In the genomic region with DNA sequence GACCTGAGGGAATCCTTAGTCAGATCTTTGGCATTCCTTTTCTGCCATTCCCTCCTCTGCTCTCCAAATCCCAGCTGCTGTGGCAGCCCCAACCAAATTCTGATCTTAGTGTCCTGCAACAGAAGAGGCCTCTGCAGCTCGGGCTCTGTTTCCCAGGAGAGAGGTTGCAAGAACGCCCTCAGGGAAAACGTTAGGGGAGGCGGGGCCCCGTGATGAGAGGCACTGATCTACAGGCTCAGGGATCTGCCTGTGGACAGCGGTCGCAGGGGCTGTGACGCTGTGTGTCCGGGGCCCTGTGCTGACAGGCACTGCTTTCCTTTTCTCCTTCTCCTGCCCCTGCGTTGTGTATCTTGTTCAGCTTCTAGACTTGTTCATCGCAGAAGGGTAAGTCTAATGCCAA, we compare ENCODE assay signal across 22 cellular contexts. TPM values are rescaled to one million over a fixed set of nuclear protein-coding genes. Genes with fewer than 3 reads are reported as not detected.
A peak's percentile ranks its signal among the peaks of the same experiment; 100 is the strongest.
DNase-seq lines count a peak whose midpoint lies in the region; ATAC-seq, FAIRE-seq and TF ChIP-seq lines count a peak whose summit lies in the region.
"Had no signal": no experiment of that assay in that cellular context is flagged by ENCODE, and none has a peak within 500 bp of the region (broad histone marks: within the 10 kb centered on the region; RNA-seq: fewer than 3 reads in every experiment).

No MANE protein-coding gene starts in this region.

- H3K27me3 ChIP-seq in left ventricle myocardium inferior (ENCODE audit: low read depth) (peaks cover 13% of the 10 kb centered on the region), right cardiac atrium (ENCODE audit: control insufficient read depth, insufficient read depth) (no peaks in the 10 kb centered on the region), HepG2 (ENCODE audit: control insufficient read depth in 1 of 2, insufficient read depth in 2 of 2, low read length in 2 of 2) (peaks cover 6 to 48% of the 10 kb centered on the region in 2 experiments; a peak in 4 of 5 replicates), gastrocnemius medialis (no peaks in the 10 kb centered on the region)

- no peaks in the 10 kb centered on the region for H4K20me1 ChIP-seq in HepG2 (ENCODE audit: insufficient read depth, low read length)

- peak; percentile 4 for DNase-seq in left ventricle myocardium inferior
- DNase-seq in right cardiac atrium, result no peak
- DNase-seq in SK-MEL-5 (ENCODE audit: low read depth, low spot score), result peak; percentile 10
- DNase-seq in HepG2 (ENCODE audit: low spot score), result no peak
- DNase-seq in UCSD-AML1 (lab: John Stamatoyannopoulos, UW; ENCODE audit: unreplicated experiment), result no peak
- no peak for DNase-seq in activated CD4-positive, alpha-beta T cell treated with anti-CD3 and anti-CD28 coated beads for 1 hour
- DNase-seq in gastrocnemius medialis, result no peak
- DNase-seq in NCI-H146 (lab: John Stamatoyannopoulos, UW), result no peak
- DNase-seq: activated CD4-positive, alpha-beta T cell treated with anti-CD3 and anti-CD28 coated beads, Interleukin-2, amount 10 ng/mL, durations not matched to agents 24 days and 14 days; amniotic stem cell; DMS53; HCEC 1CT; hypothalamus; midbrain; NCI-H1092; NCI-H524; stimulated activated CD4-positive, alpha-beta T cell treated with anti-CD3 and anti-CD28 coated beads, Interleukin-4, amount 100 ng/mL, for 24 hours; T-cell had no signal

- POLR2A ChIA-PET in HepG2 (lab: Yijun Ruan, JAX), result no interaction called here

- H3K9me3 ChIP-seq in left ventricle myocardium inferior (replicated peaks) (peaks cover 5% of the 10 kb centered on the region), right cardiac atrium (ENCODE audit: control insufficient read depth, low read length) (no peaks in the 10 kb centered on the region), HepG2 (ENCODE audit: low read length) (no peaks in the 10 kb centered on the region), gastrocnemius medialis (no peaks in the 10 kb centered on the region)
- H3K9me3 ChIP-seq: psoas muscle, tibial artery had no signal

- no peak for FAIRE-seq in HepG2 (lab: Jason Lieb, UNC)
- FAIRE-seq: HTR-8/SVneo, TTC549 had no signal

- TF ChIP-seq POLR2A in HepG2 (IDR thresholded peaks at IDR 0.05; ENCODE audit: insufficient read depth in 1 of 2, low read depth in 2 of 2, low read length in 2 of 2), result no peak
- TF ChIP-seq POLR2A in gastrocnemius medialis (IDR thresholded peaks at IDR 0.05), result no peak

- CTCF ChIA-PET in HepG2 (lab: Yijun Ruan, JAX; ENCODE audit: low intra/inter-chr PET ratio, low total read pairs), result no interaction called here

- no peak for ATAC-seq in right cardiac atrium
- ATAC-seq in HepG2, result peak; percentile 39; the same call in 2 of the 3 replicates
- ATAC-seq in gastrocnemius medialis, result no peak
- ATAC-seq: psoas muscle, T-cell had no signal

- H3K79me2 ChIP-seq in HepG2 (ENCODE audit: insufficient read depth, low read length), result no peaks in the 10 kb centered on the region

- TF ChIP-seq EP300 in HepG2 (IDR thresholded peaks at IDR 0.05; ENCODE audit: low read depth in 2 of 2, low read length in 2 of 2) (no peak), HepG2 (CRISPR knock-in tag; IDR thresholded peaks at IDR 0.05; ENCODE audit: borderline replicate concordance) (no peak)

- H3K4me3 ChIP-seq in left ventricle myocardium inferior, result no peak overlapping the region
- no peak overlapping the region for H3K4me3 ChIP-seq in right cardiac atrium (ENCODE audit: low read length)
- no peak overlapping the region for H3K4me3 ChIP-seq in HepG2 (replicated peaks in 1 of 3; ENCODE audit: insufficient read depth in 1 of 3, low read depth in 2 of 3, low read length in 3 of 3)
- no peak overlapping the region for H3K4me3 ChIP-seq in gastrocnemius medialis
- H3K4me3 ChIP-seq: psoas muscle, tibial artery had no signal

- no peak for TF ChIP-seq RAD21 in HepG2 (CRISPR knock-in tag; IDR thresholded peaks at IDR 0.05)

- H2AFZ ChIP-seq in HepG2 (ENCODE audit: low read length), result no peak overlapping the region

- BruUV-seq in HepG2 (replicated peaks; lab: Mats Ljungman, UMichigan), result no TSS peak

- no peaks in the 10 kb centered on the region for H3K36me3 ChIP-seq in left ventricle myocardium inferior
- no peaks in the 10 kb centered on the region for H3K36me3 ChIP-seq in HepG2 (replicated peaks in 1 of 2; ENCODE audit: control insufficient read depth in 1 of 2, insufficient read depth in 2 of 2, low read length in 2 of 2)
- H3K36me3 ChIP-seq in gastrocnemius medialis, result no peaks in the 10 kb centered on the region
- H3K36me3 ChIP-seq: tibial artery had no signal

- no peak overlapping the region for H3K4me2 ChIP-seq in HepG2 (ENCODE audit: low read depth, low read length)

- H3K9ac ChIP-seq in HepG2 (ENCODE audit: insufficient read depth, low read depth, low read length), result no peak overlapping the region

- TF ChIP-seq CTCF in left ventricle myocardium inferior (IDR thresholded peaks at IDR 0.05; ENCODE audit: borderline replicate concordance) (no peak), HepG2 (CRISPR knock-in tag; IDR thresholded peaks at IDR 0.05) (no peak), gastrocnemius medialis (IDR thresholded peaks at IDR 0.05 in 4 of 5, conservative IDR thresholded peaks at IDR 0.05 in 1 of 5) (no peak)

- no peak overlapping the region for H3K27ac ChIP-seq in left ventricle myocardium inferior (replicated peaks)
- H3K27ac ChIP-seq in right cardiac atrium (ENCODE audit: low read length), result no peak overlapping the region
- H3K27ac ChIP-seq in HepG2 (ENCODE audit: extremely low read length, insufficient read depth, low read length), result no peak overlapping the region
- H3K27ac ChIP-seq in gastrocnemius medialis, result no peak overlapping the region
- H3K27ac ChIP-seq: psoas muscle, tibial artery had no signal

- H3K4me1 ChIP-seq in left ventricle myocardium inferior, result no peaks in the 10 kb centered on the region
- H3K4me1 ChIP-seq in right cardiac atrium (ENCODE audit: control insufficient read depth, insufficient read depth, low read length), result no peaks in the 10 kb centered on the region
- H3K4me1 ChIP-seq in HepG2 (ENCODE audit: insufficient read depth, low read length), result no peaks in the 10 kb centered on the region
- peaks cover 0 to 4% of the 10 kb centered on the region in 2 donors for H3K4me1 ChIP-seq in gastrocnemius medialis
- H3K4me1 ChIP-seq: psoas muscle, tibial artery had no signal

- in situ Hi-C loops in SK-MEL-5 (cut with HindIII; ENCODE audit: low pct_unique_long_range_greater_than_20kb, low sequenced_read_pairs) (no loop called here), HepG2 (cut with HindIII; ENCODE audit: extremely low pct_ligation_motif_present, low pct_unique_long_range_greater_than_20kb) (no loop called here), gastrocnemius medialis (cut with MboI; ENCODE audit: low sequenced_read_pairs in 4 of 4) (no loop called here)

- intact Hi-C loops in left ventricle myocardium inferior (cut with micrococcal nuclease), result no loop called here
- intact Hi-C loops in right cardiac atrium (cut with DNase I), result no loop called here
- intact Hi-C loops in HepG2 (cut with micrococcal nuclease; ENCODE audit: unreplicated experiment), result no loop called here
- intact Hi-C loops in gastrocnemius medialis (cut with DNase I; ENCODE audit: low total_unique reads), result no loop called here

- 61% methylated on average over 11 of the region's 11 CpGs for WGBS in right cardiac atrium
- WGBS in HepG2 (ENCODE audit: low lambda C conversion rate), result 19% methylated on average over 2 of the region's 11 CpGs

TF ChIP-seq in HepG2, 621 proteins besides CTCF, POLR2A, EP300 and RAD21 (continues in another document):
- TF ChIP-seq SUZ12 (IDR thresholded peaks at IDR 0.05; ENCODE audit: low read depth, low read length), result no peak

RNA-seq across cellular contexts. Expression of a gene that starts 57.3 kb away (rescaled TPM):
- total RNA-seq in left ventricle myocardium inferior (42.8 TPM), right cardiac atrium (10 to 100 TPM in 1 of 4 donors, 1 to 10 TPM in 3; 1.9 to 13.8 (median 5.6) TPM), HepG2 (2016; rRNA removed; fragmentation: Illumina TruSeq; extraction: Trizol) (0.38 and 0.84 TPM in 2 replicates), gastrocnemius medialis (1 to 10 TPM in 1 of 4 donors, under 1 TPM in 3; 0.29 to 1.3 (median 0.46) TPM)
- polyA plus RNA-seq in right cardiac atrium (11.0 TPM), HepG2 (2011; rRNA removed) (1.2 and 2.1 TPM in 2 replicates)
- total RNA-seq in SK-MEL-5 (2014; rRNA removed; shearing (Covaris generic)), result 2.5 and 2.7 TPM in 2 replicates
- polyA plus RNA-seq in SK-MEL-5 (2015; cell fraction: cytosol; rRNA removed), result 3.0 and 5.5 TPM in 2 replicates
- 5.4 and 7.1 TPM in 2 replicates for polyA plus RNA-seq in SK-MEL-5 (2015; cell fraction: nucleus; rRNA removed)
- total RNA-seq in HepG2 (2016; cell fraction: cytosol; rRNA removed; fragmentation: Illumina TruSeq; extraction: Trizol; ENCODE audit: low read depth), result 0.30 and 0.53 TPM in 2 replicates
- 0.28 and 0.67 TPM in 2 replicates for total RNA-seq in HepG2 (2016; cell fraction: insoluble cytoplasmic fraction; rRNA removed; fragmentation: Illumina TruSeq; extraction: Trizol)
- total RNA-seq in HepG2 (2016; cell fraction: membrane; rRNA removed; fragmentation: Illumina TruSeq; extraction: Trizol), result 0.65 and 0.72 TPM in 2 replicates
- total RNA-seq in HepG2 (2016; cell fraction: nucleus; rRNA removed; fragmentation: Illumina TruSeq; extraction: Trizol), result 0.25 and 0.85 TPM in 2 replicates
- 0.87 and 0.98 TPM in 2 replicates for polyA plus RNA-seq in HepG2 (2011; cell fraction: cytosol; rRNA removed)
- 6.5 and 9.7 TPM in 2 replicates for polyA plus RNA-seq in HepG2 (2011; cell fraction: nucleus; rRNA removed)
- 0.76 and 1.7 TPM in 2 replicates for polyA plus RNA-seq in HepG2 (2012)
- polyA plus RNA-seq in HepG2 (2016; cell fraction: cytosol; fragmentation: Illumina TruSeq; extraction: Trizol; ENCODE audit: low read depth), result 0.43 and 0.57 TPM in 2 replicates
- polyA plus RNA-seq in HepG2 (2016; cell fraction: insoluble cytoplasmic fraction; fragmentation: Illumina TruSeq; extraction: Trizol; ENCODE audit: low read depth), result 0.42 and 0.70 TPM in 2 replicates
- 0.53 and 0.62 TPM in 2 replicates for polyA plus RNA-seq in HepG2 (2016; cell fraction: membrane; fragmentation: Illumina TruSeq; extraction: Trizol; ENCODE audit: low read depth)
- 1.1 and 1.7 TPM in 2 replicates for polyA plus RNA-seq in HepG2 (2016; cell fraction: nucleus; fragmentation: Illumina TruSeq; extraction: Trizol; ENCODE audit: insufficient read depth, low read depth)
- 0.07 and 2.3 TPM in 2 replicates for polyA minus RNA-seq in HepG2 (2011; rRNA and poly(A)+ RNA removed; ENCODE audit: low replicate concordance)
- 1.1 and 1.6 TPM in 2 replicates for polyA minus RNA-seq in HepG2 (2011; cell fraction: cytosol; rRNA and poly(A)+ RNA removed)
- polyA minus RNA-seq in HepG2 (2011; cell fraction: nucleus; rRNA and poly(A)+ RNA removed), result 1.2 TPM in 2 replicates

Comparison
In these comparisons a context has a peak if more than half of its experiments do, and no peak if none do; other contexts are left out.
1. DNase-seq: peak in left ventricle myocardium inferior (single experiment) and SK-MEL-5 (single experiment); none in right cardiac atrium (0 of 3), HepG2 (single experiment), UCSD-AML1 (single experiment), activated CD4-positive, alpha-beta T cell treated with anti-CD3 and anti-CD28 coated beads for 1 hour (single experiment), gastrocnemius medialis (0 of 2) and NCI-H146 (single experiment).